ENCODE assay signal across 1 cellular context in genomic region chr1:157870477-157870876, GRCh38.
TF ChIP-seq lines count a peak whose summit lies in the region.

No MANE protein-coding gene starts in this region.

TF ChIP-seq in SK-N-SH, 30 proteins besides CTCF, POLR2A, EP300 and RAD21 (continued from another document):
- TF ChIP-seq USF1 (IDR thresholded peaks at IDR 0.05; ENCODE audit: borderline replicate concordance, low read depth) (no peak), FOXJ3 (CRISPR knock-in tag; IDR thresholded peaks at IDR 0.05) (no peak), EZH2phosphoT487 (IDR thresholded peaks at IDR 0.05; ENCODE audit: borderline replicate concordance, low read depth) (no peak), YY1 (IDR thresholded peaks at IDR 0.05; ENCODE audit: low read depth) (no peak), FOSL2 (IDR thresholded peaks at IDR 0.05; ENCODE audit: borderline replicate concordance, low read depth) (no peak), MEF2A (IDR thresholded peaks at IDR 0.05; ENCODE audit: borderline replicate concordance, low read depth) (no peak), RCOR1 (IDR thresholded peaks at IDR 0.05; ENCODE audit: low read length) (no peak), MAX (IDR thresholded peaks at IDR 0.05; ENCODE audit: low read depth) (no peak), FOXM1 (IDR thresholded peaks at IDR 0.05; ENCODE audit: low read depth) (no peak), SMC3 (IDR thresholded peaks at IDR 0.05; ENCODE audit: low read depth, low read length) (no peak), RFX5 (IDR thresholded peaks at IDR 0.05; ENCODE audit: low read length) (no peak), REST (IDR thresholded peaks at IDR 0.05; ENCODE audit: low read depth, low read length) (no peak), POLR2AphosphoS5 (IDR thresholded peaks at IDR 0.05; ENCODE audit: low read depth, low read length) (no peak), MXI1 (IDR thresholded peaks at IDR 0.05; ENCODE audit: low read depth, low read length) (no peak)
TF ChIP-seq in SK-N-SH: peak in this region for 0.
